18 cellular contexts compared by ENCODE assay signal in the genomic region with DNA sequence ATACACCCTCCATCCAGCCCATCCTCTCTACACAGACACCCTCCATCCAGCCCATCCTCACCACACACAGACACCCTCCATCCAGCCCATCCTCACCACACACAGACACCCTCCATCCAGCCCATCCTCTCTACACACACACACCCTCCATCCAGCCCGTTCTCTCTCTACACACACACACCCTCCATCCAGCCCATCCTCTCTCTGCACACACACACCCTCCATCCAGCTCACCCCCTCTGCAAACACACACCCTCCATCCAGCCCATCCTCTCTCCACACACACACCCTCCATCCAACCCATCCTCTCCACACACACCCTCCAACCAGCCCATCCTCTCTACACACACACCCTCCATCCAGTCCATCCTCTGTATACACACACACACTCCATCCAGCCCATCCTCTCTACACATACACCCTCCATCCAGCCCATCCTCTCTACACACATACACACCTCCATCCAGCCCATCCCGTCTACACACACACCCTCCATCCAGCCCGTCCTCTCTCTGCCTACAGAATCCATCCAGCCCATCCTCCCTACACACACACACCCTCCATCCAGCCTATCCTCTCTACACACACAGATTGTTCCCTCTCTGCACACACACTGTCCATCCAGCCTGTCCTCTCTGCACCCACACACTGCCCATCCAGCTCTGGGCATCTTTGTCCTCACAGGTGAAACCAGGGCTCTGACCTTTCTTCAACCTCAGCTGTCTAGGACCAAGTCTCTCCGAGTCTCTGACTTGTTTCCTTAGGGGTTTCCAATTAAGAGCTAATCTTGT.
A peak's percentile ranks its signal among the peaks of the same experiment; 100 is the strongest.
DNase-seq lines count a peak whose midpoint lies in the region; ATAC-seq, FAIRE-seq and TF ChIP-seq lines count a peak whose summit lies in the region.
"Had no signal": no experiment of that assay in that cellular context is flagged by ENCODE, and none has a peak within 500 bp of the region (broad histone marks: within the 10 kb centered on the region; RNA-seq: fewer than 3 reads in every experiment).

No MANE protein-coding gene starts in this region.

- no peak for ATAC-seq in GM19455 (IDR thresholded peaks at IDR 0.05; ENCODE audit: unreplicated experiment)

- no peak for TF ChIP-seq CTCF in HEK293 (tag by site-specific recombination; IDR thresholded peaks at IDR 0.05)

- H3K9me3 ChIP-seq in HEK293 (ENCODE audit: control insufficient read depth, insufficient read depth, low read depth, low read length) (no peaks in the 10 kb centered on the region), small intestine (ENCODE audit: control insufficient read depth, low read depth) (no peaks in the 10 kb centered on the region)
- H3K9me3 ChIP-seq: Caco-2 had no signal

- H3K4me3 ChIP-seq in HEK293 (ENCODE audit: low read depth, low read length) (no peak overlapping the region), small intestine (ENCODE audit: low read depth in 1 of 2, low read length in 2 of 2) (no peak overlapping the region)
- H3K4me3 ChIP-seq: BLaER1 had no signal

- FAIRE-seq in small intestine (lab: Jason Lieb, UNC), result no peak
- FAIRE-seq: GM19239, H1 had no signal

- CTCF ChIA-PET in HEK293 (lab: Yijun Ruan, JAX), result no interaction called here

- H3K27me3 ChIP-seq in small intestine (ENCODE audit: control insufficient read depth in 2 of 2, insufficient read depth in 2 of 2, low read length in 2 of 2), result no peaks in the 10 kb centered on the region
- H3K27me3 ChIP-seq: BLaER1 had no signal

- POLR2A ChIA-PET in HEK293 (lab: Yijun Ruan, JAX), result no interaction called here

- 86 to 92% (median 88%) methylated on average over 4 of the region's 4 CpGs for WGBS in small intestine, 3 donors

- DNase-seq in NCI-H82 treated with DMSO at 0.1 percent for 48 hours (lab: John Stamatoyannopoulos, UW; ENCODE audit: unreplicated experiment), result peak; percentile 3
- no peak for DNase-seq in NCI-H82 (lab: John Stamatoyannopoulos, UW)
- DNase-seq in mesenteric fat pad (ENCODE audit: low spot score), result peak; percentile 74
- peak; percentile 13 for DNase-seq in small intestine
- no peak for DNase-seq in hippocampal formation (lab: John Stamatoyannopoulos, UW)
- no peak for DNase-seq in SK-N-DZ (ENCODE audit: low spot score)
- DNase-seq: 8988T; AML-193; Caco-2; CD8-positive, alpha-beta memory T cell; DND-41; GDM1; HCEC 1CT had no signal

- no peaks in the 10 kb centered on the region for H3K4me1 ChIP-seq in HEK293 (ENCODE audit: control insufficient read depth, insufficient read depth, low read length)
- no peaks in the 10 kb centered on the region for H3K4me1 ChIP-seq in small intestine (ENCODE audit: control insufficient read depth in 2 of 2, insufficient read depth in 1 of 2, low read depth in 1 of 2, low read length in 1 of 2)
- H3K4me1 ChIP-seq: Caco-2 had no signal

- H3K36me3 ChIP-seq in HEK293 (ENCODE audit: control insufficient read depth in 2 of 2, insufficient read depth in 1 of 2, low read length in 2 of 2) (no peaks in the 10 kb centered on the region; a peak in 1 of 3 replicates), small intestine (ENCODE audit: control insufficient read depth in 2 of 2, insufficient read depth in 2 of 2, low read length in 2 of 2) (no peaks in the 10 kb centered on the region)

- H3K27ac ChIP-seq in HEK293 (ENCODE audit: extremely low read depth, low read depth, low read length), result no peak overlapping the region
- H3K27ac ChIP-seq in small intestine (ENCODE audit: low read depth in 1 of 2, low read length in 1 of 2), result no peak overlapping the region
- H3K27ac ChIP-seq: BLaER1 had no signal

TF ChIP-seq in HEK293, 187 proteins besides CTCF, POLR2A, EP300 and RAD21:
- TF ChIP-seq, protein P1, sequence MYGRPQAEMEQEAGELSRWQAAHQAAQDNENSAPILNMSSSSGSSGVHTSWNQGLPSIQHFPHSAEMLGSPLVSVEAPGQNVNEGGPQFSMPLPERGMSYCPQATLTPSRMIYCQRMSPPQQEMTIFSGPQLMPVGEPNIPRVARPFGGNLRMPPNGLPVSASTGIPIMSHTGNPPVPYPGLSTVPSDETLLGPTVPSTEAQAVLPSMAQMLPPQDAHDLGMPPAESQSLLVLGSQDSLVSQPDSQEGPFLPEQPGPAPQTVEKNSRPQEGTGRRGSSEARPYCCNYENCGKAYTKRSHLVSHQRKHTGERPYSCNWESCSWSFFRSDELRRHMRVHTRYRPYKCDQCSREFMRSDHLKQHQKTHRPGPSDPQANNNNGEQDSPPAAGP (tag by site-specific recombination; IDR thresholded peaks at IDR 0.05), result peak; percentile 66
- TF ChIP-seq KLF1 (tag by site-specific recombination; IDR thresholded peaks at IDR 0.05), result peak; percentile 74
- TF ChIP-seq ZNF610 (tag by site-specific recombination; IDR thresholded peaks at IDR 0.05; ENCODE audit: borderline replicate concordance), result no peak
- no peak for TF ChIP-seq ZNF830 (tag by site-specific recombination; IDR thresholded peaks at IDR 0.05; ENCODE audit: low read depth)
- TF ChIP-seq, protein P2, sequence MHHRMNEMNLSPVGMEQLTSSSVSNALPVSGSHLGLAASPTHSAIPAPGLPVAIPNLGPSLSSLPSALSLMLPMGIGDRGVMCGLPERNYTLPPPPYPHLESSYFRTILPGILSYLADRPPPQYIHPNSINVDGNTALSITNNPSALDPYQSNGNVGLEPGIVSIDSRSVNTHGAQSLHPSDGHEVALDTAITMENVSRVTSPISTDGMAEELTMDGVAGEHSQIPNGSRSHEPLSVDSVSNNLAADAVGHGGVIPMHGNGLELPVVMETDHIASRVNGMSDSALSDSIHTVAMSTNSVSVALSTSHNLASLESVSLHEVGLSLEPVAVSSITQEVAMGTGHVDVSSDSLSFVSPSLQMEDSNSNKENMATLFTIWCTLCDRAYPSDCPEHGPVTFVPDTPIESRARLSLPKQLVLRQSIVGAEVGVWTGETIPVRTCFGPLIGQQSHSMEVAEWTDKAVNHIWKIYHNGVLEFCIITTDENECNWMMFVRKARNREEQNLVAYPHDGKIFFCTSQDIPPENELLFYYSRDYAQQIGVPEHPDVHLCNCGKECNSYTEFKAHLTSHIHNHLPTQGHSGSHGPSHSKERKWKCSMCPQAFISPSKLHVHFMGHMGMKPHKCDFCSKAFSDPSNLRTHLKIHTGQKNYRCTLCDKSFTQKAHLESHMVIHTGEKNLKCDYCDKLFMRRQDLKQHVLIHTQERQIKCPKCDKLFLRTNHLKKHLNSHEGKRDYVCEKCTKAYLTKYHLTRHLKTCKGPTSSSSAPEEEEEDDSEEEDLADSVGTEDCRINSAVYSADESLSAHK (tag by site-specific recombination; IDR thresholded peaks at IDR 0.05), result no peak

Comparison
In these comparisons a context has a peak if more than half of its experiments do, and no peak if none do; other contexts are left out.
1. DNase-seq: peak in NCI-H82 treated with DMSO at 0.1 percent for 48 hours (single experiment), mesenteric fat pad (single experiment) and small intestine (single experiment); none in NCI-H82 (single experiment), hippocampal formation (0 of 2) and SK-N-DZ (single experiment).